Comparison of ENCODE assay signal across 26 cellular contexts in genomic region chr2:241632478-241633325, GRCh38.
"Had no signal": no experiment of that assay in that cellular context is flagged by ENCODE, and none has a peak within 500 bp of the region (broad histone marks: within the 10 kb centered on the region; RNA-seq: fewer than 3 reads in every experiment).

No MANE protein-coding gene starts in this region.

- ATAC-seq: activated CD8-positive, alpha-beta memory T cell treated with anti-CD3 and anti-CD28 coated beads, Interleukin-2, amount 10 ng/mL, durations not matched to agents 7 days and 5 days; activated CD8-positive, alpha-beta T cell treated with anti-CD3 and anti-CD28 coated beads, Interleukin-2, amount 10 ng/mL, durations not matched to agents 7 days and 5 days; activated naive CD8-positive, alpha-beta T cell treated with anti-CD3 and anti-CD28 coated beads, Interleukin-2, amount 50 U/mL, for 24 hours; left lung; lower lobe of right lung; mucosa of descending colon; natural killer cell treated with Interleukin-12 subunit alpha and Interleukin-12 subunit beta and Interleukin-15 and Interleukin-18, amount 100 ng/mL, for 72 hours; sciatic nerve; stimulated activated effector memory CD8-positive, alpha-beta T cell treated with anti-CD3 and anti-CD28 coated beads, Interleukin-12 subunit alpha, Interleukin-12 subunit beta, amount 100 ng/mL, for 72 hours had no signal

- H3K9me3 Mint-ChIP-seq: activated B cell treated with CpG ODN at 0.5 μM for 24 hours; activated naive CD4-positive, alpha-beta T cell treated with anti-CD3 and anti-CD28 coated beads, Interleukin-2, amount 50 U/mL, for 24 hours; activated naive CD8-positive, alpha-beta T cell treated with anti-CD3 and anti-CD28 coated beads, Interleukin-2, amount 50 U/mL, for 24 hours; activated T-helper 2 cell treated with anti-CD3 and anti-CD28 coated beads, Interferon-gamma antibody, Interleukin-2, Interleukin-4, amounts not matched to agents 10 μg/mL and 5 μg/mL and 100 μg/mL, durations not matched to agents 14 hours and 24 hours and 36 hours; endodermal cell; natural killer cell treated with Interleukin-12 subunit alpha and Interleukin-12 subunit beta and Interleukin-15 and Interleukin-18, amount 100 ng/mL, for 72 hours; stimulated activated effector memory CD8-positive, alpha-beta T cell treated with anti-CD3 and anti-CD28 coated beads, Interleukin-12 subunit alpha, Interleukin-12 subunit beta, amount 100 ng/mL, for 72 hours; stimulated activated naive CD8-positive, alpha-beta T cell treated with anti-CD3 and anti-CD28 coated beads, Interleukin-15, Interleukin-2, amounts not matched to agents 100 ng/mL and 50 ng/mL, for 24 hours; type B pancreatic cell had no signal

- H3K36me3 ChIP-seq: uterus had no signal

- H3K4me1 ChIP-seq: uterus had no signal

- H3K4me3 ChIP-seq: breast epithelium, esophagus muscularis mucosa, left lung, lower lobe of right lung, mucosa of descending colon, uterus had no signal

- H3K27ac Mint-ChIP-seq: activated B cell treated with CpG ODN at 0.5 μM for 24 hours; activated CD8-positive, alpha-beta memory T cell treated with anti-CD3 and anti-CD28 coated beads, Interleukin-2, amount 10 ng/mL, durations not matched to agents 7 days and 5 days; activated CD8-positive, alpha-beta T cell treated with anti-CD3 and anti-CD28 coated beads, Interleukin-2, amount 10 ng/mL, durations not matched to agents 7 days and 5 days; activated naive CD4-positive, alpha-beta T cell treated with anti-CD3 and anti-CD28 coated beads, Interleukin-2, amount 50 U/mL, for 24 hours; activated naive CD8-positive, alpha-beta T cell treated with anti-CD3 and anti-CD28 coated beads, Interleukin-2, amount 50 U/mL, for 24 hours; activated T-helper 2 cell treated with anti-CD3 and anti-CD28 coated beads, Interferon-gamma antibody, Interleukin-2, Interleukin-4, amounts not matched to agents 10 μg/mL and 5 μg/mL and 100 μg/mL, durations not matched to agents 14 hours and 24 hours and 36 hours; endodermal cell; stimulated activated effector memory CD8-positive, alpha-beta T cell treated with anti-CD3 and anti-CD28 coated beads, Interleukin-12 subunit alpha, Interleukin-12 subunit beta, amount 100 ng/mL, for 72 hours; stimulated activated naive CD8-positive, alpha-beta T cell treated with anti-CD3 and anti-CD28 coated beads, Interleukin-15, Interleukin-2, amounts not matched to agents 100 ng/mL and 50 ng/mL, for 24 hours; type B pancreatic cell had no signal

- FAIRE-seq: small intestine had no signal

- H3K27me3 Mint-ChIP-seq: activated B cell treated with CpG ODN at 0.5 μM for 24 hours; activated CD8-positive, alpha-beta memory T cell treated with anti-CD3 and anti-CD28 coated beads, Interleukin-2, amount 10 ng/mL, durations not matched to agents 7 days and 5 days; activated naive CD4-positive, alpha-beta T cell treated with anti-CD3 and anti-CD28 coated beads, Interleukin-2, amount 50 U/mL, for 24 hours; activated naive CD8-positive, alpha-beta T cell treated with anti-CD3 and anti-CD28 coated beads, Interleukin-2, amount 50 U/mL, for 24 hours; natural killer cell treated with Interleukin-12 subunit alpha and Interleukin-12 subunit beta and Interleukin-15 and Interleukin-18, amount 100 ng/mL, for 72 hours; stimulated activated naive CD8-positive, alpha-beta T cell treated with anti-CD3 and anti-CD28 coated beads, Interleukin-15, Interleukin-2, amounts not matched to agents 100 ng/mL and 50 ng/mL, for 24 hours; type B pancreatic cell had no signal

- DNase-seq: activated B cell treated with CpG ODN at 0.5 μM for 24 hours; activated CD8-positive, alpha-beta memory T cell treated with anti-CD3 and anti-CD28 coated beads, Interleukin-2, amount 10 ng/mL, durations not matched to agents 7 days and 5 days; activated CD8-positive, alpha-beta T cell treated with anti-CD3 and anti-CD28 coated beads, Interleukin-2, amount 10 ng/mL, durations not matched to agents 7 days and 5 days; activated naive CD8-positive, alpha-beta T cell treated with anti-CD3 and anti-CD28 coated beads, Interleukin-2, amount 50 U/mL, for 24 hours; activated T-cell treated with anti-CD3 and anti-CD28 coated beads, Interleukin-2, amount 50 U/mL, for 48 hours; amygdala; central memory CD4-positive, alpha-beta T cell; endodermal cell; foreskin melanocyte; lower lobe of right lung; mesendoderm; mucosa of descending colon; small intestine; stimulated activated CD4-positive, alpha-beta T cell treated with anti-CD3 and anti-CD28 coated beads, Interleukin-4, amount 100 ng/mL, for 24 hours; uterus had no signal

- H3K27ac ChIP-seq: breast epithelium, esophagus muscularis mucosa, left lung, lower lobe of right lung, neutrophil, uterus had no signal

- H3K4me3 Mint-ChIP-seq: activated B cell treated with CpG ODN at 0.5 μM for 24 hours; activated CD8-positive, alpha-beta memory T cell treated with anti-CD3 and anti-CD28 coated beads, Interleukin-2, amount 10 ng/mL, durations not matched to agents 7 days and 5 days; activated CD8-positive, alpha-beta T cell treated with anti-CD3 and anti-CD28 coated beads, Interleukin-2, amount 10 ng/mL, durations not matched to agents 7 days and 5 days; activated naive CD4-positive, alpha-beta T cell treated with anti-CD3 and anti-CD28 coated beads, Interleukin-2, amount 50 U/mL, for 24 hours; activated naive CD8-positive, alpha-beta T cell treated with anti-CD3 and anti-CD28 coated beads, Interleukin-2, amount 50 U/mL, for 24 hours; endodermal cell; natural killer cell treated with Interleukin-12 subunit alpha and Interleukin-12 subunit beta and Interleukin-15 and Interleukin-18, amount 100 ng/mL, for 72 hours; stimulated activated effector memory CD8-positive, alpha-beta T cell treated with anti-CD3 and anti-CD28 coated beads, Interleukin-12 subunit alpha, Interleukin-12 subunit beta, amount 100 ng/mL, for 72 hours; stimulated activated naive CD8-positive, alpha-beta T cell treated with anti-CD3 and anti-CD28 coated beads, Interleukin-15, Interleukin-2, amounts not matched to agents 100 ng/mL and 50 ng/mL, for 24 hours; type B pancreatic cell had no signal

- H3K36me3 Mint-ChIP-seq: natural killer cell treated with Interleukin-12 subunit alpha and Interleukin-12 subunit beta and Interleukin-15 and Interleukin-18, amount 100 ng/mL, for 72 hours had no signal

- H3K27me3 ChIP-seq: breast epithelium, esophagus muscularis mucosa, left lung, neutrophil, uterus had no signal

- H3K9me3 ChIP-seq: breast epithelium, esophagus muscularis mucosa, left lung, lower lobe of right lung, mucosa of descending colon, neutrophil, uterus had no signal
